In genomic region chr18:13425357-13426095, GRCh38 we compare ENCODE assay signal across 15 cellular contexts.
DNase-seq lines count a peak whose midpoint lies in the region; ATAC-seq and TF ChIP-seq lines count a peak whose summit lies in the region.
"Had no signal": no experiment of that assay in that cellular context is flagged by ENCODE, and none has a peak within 500 bp of the region (broad histone marks: within the 10 kb centered on the region; RNA-seq: fewer than 3 reads in every experiment).

No MANE protein-coding gene starts in this region.

- no peaks in the 10 kb centered on the region for H3K27me3 ChIP-seq in CD8-positive, alpha-beta T cell (ENCODE audit: insufficient read depth, low read length)

- POLR2A ChIA-PET in CD8-positive, alpha-beta T cell (lab: Charles Lee), result no interaction called here

- H3K4me1 Mint-ChIP-seq in activated T-helper 2 cell treated with anti-CD3 and anti-CD28 coated beads, Interferon-gamma antibody, Interleukin-2, Interleukin-4, amounts not matched to agents 10 μg/mL and 5 μg/mL and 100 μg/mL, durations not matched to agents 14 hours and 24 hours and 36 hours (ENCODE audit: low read depth), result peaks cover 50% of the 10 kb centered on the region
- no peaks in the 10 kb centered on the region for H3K4me1 Mint-ChIP-seq in progenitor cell of endocrine pancreas (ENCODE audit: low read depth)
- H3K4me1 Mint-ChIP-seq in CD8-positive, alpha-beta T cell (ENCODE audit: low read depth), result peaks cover 32% of the 10 kb centered on the region
- H3K4me1 Mint-ChIP-seq: immature natural killer cell, mesothelial cell of epicardium had no signal

- no peaks in the 10 kb centered on the region for H3K9me3 ChIP-seq in CD8-positive, alpha-beta T cell (ENCODE audit: low read length)

- H3K4me3 Mint-ChIP-seq in activated T-helper 2 cell treated with anti-CD3 and anti-CD28 coated beads, Interferon-gamma antibody, Interleukin-2, Interleukin-4, amounts not matched to agents 10 μg/mL and 5 μg/mL and 100 μg/mL, durations not matched to agents 14 hours and 24 hours and 36 hours (ENCODE audit: low read depth), result no peak overlapping the region
- no peak overlapping the region for H3K4me3 Mint-ChIP-seq in progenitor cell of endocrine pancreas (ENCODE audit: low read depth)
- no peak overlapping the region for H3K4me3 Mint-ChIP-seq in CD8-positive, alpha-beta T cell
- H3K4me3 Mint-ChIP-seq: activated T-helper 1 cell treated with anti-CD3 and anti-CD28 coated beads, Interleukin-12 subunit alpha, Interleukin-12 subunit beta, Interleukin-2, Interleukin-4 antibody, amounts not matched to agents 30 ng/mL and 10 ng/mL and 1 ng/mL, durations not matched to agents 14 hours and 24 hours and 36 hours; endodermal cell; immature natural killer cell; mesothelial cell of epicardium had no signal

- peak overlapping the region; percentile 13 for H3K27ac Mint-ChIP-seq in activated T-helper 2 cell treated with anti-CD3 and anti-CD28 coated beads, Interferon-gamma antibody, Interleukin-2, Interleukin-4, amounts not matched to agents 10 μg/mL and 5 μg/mL and 100 μg/mL, durations not matched to agents 14 hours and 24 hours and 36 hours
- peak overlapping the region; percentile 69 for H3K27ac Mint-ChIP-seq in progenitor cell of endocrine pancreas
- no peak overlapping the region for H3K27ac Mint-ChIP-seq in CD8-positive, alpha-beta T cell
- H3K27ac Mint-ChIP-seq: activated T-helper 1 cell treated with anti-CD3 and anti-CD28 coated beads, Interleukin-12 subunit alpha, Interleukin-12 subunit beta, Interleukin-2, Interleukin-4 antibody, amounts not matched to agents 30 ng/mL and 10 ng/mL and 1 ng/mL, durations not matched to agents 14 hours and 24 hours and 36 hours; endodermal cell; immature natural killer cell; mesothelial cell of epicardium had no signal

- peaks cover 2% of the 10 kb centered on the region for H3K36me3 Mint-ChIP-seq in activated T-helper 2 cell treated with anti-CD3 and anti-CD28 coated beads, Interferon-gamma antibody, Interleukin-2, Interleukin-4, amounts not matched to agents 10 μg/mL and 5 μg/mL and 100 μg/mL, durations not matched to agents 14 hours and 24 hours and 36 hours (ENCODE audit: low read depth)
- H3K36me3 Mint-ChIP-seq in progenitor cell of endocrine pancreas (ENCODE audit: insufficient read depth), result no peaks in the 10 kb centered on the region
- H3K36me3 Mint-ChIP-seq in CD8-positive, alpha-beta T cell, result no peaks in the 10 kb centered on the region
- H3K36me3 Mint-ChIP-seq: mesothelial cell of epicardium had no signal

- peak; percentile 25 for DNase-seq in NCI-H510A treated with DMSO at 0.1 percent for 48 hours (lab: John Stamatoyannopoulos, UW)
- DNase-seq in NCI-H510A (lab: John Stamatoyannopoulos, UW), result no peak
- DNase-seq in NCI-H748 (lab: John Stamatoyannopoulos, UW; ENCODE audit: unreplicated experiment), result peak; percentile 63
- DNase-seq in activated T-helper 2 cell treated with anti-CD3 and anti-CD28 coated beads, Interferon-gamma antibody, Interleukin-2, Interleukin-4, amounts not matched to agents 10 μg/mL and 5 μg/mL and 100 μg/mL, durations not matched to agents 14 hours and 24 hours and 36 hours (ENCODE audit: low spot score), result no peak
- DNase-seq in progenitor cell of endocrine pancreas (ENCODE audit: low spot score, unreplicated experiment), result no peak
- DNase-seq in CD8-positive, alpha-beta T cell, result no peak
- DNase-seq in amygdala (lab: John Stamatoyannopoulos, UW), result no peak
- DNase-seq: endodermal cell, immature natural killer cell, IMR-90, NCI-H526 treated with DMSO at 0.1 percent for 48 hours had no signal

- no peaks in the 10 kb centered on the region for H3K27me3 Mint-ChIP-seq in activated T-helper 2 cell treated with anti-CD3 and anti-CD28 coated beads, Interferon-gamma antibody, Interleukin-2, Interleukin-4, amounts not matched to agents 10 μg/mL and 5 μg/mL and 100 μg/mL, durations not matched to agents 14 hours and 24 hours and 36 hours (ENCODE audit: low read depth)
- H3K27me3 Mint-ChIP-seq in progenitor cell of endocrine pancreas, result peaks cover 19% of the 10 kb centered on the region
- no peaks in the 10 kb centered on the region for H3K27me3 Mint-ChIP-seq in CD8-positive, alpha-beta T cell (ENCODE audit: low read depth)

- no peak for TF ChIP-seq CTCF in progenitor cell of endocrine pancreas (IDR thresholded peaks at IDR 0.05; ENCODE audit: unreplicated experiment)
- no peak for TF ChIP-seq CTCF in CD8-positive, alpha-beta T cell (IDR thresholded peaks at IDR 0.05)

- CTCF ChIA-PET in CD8-positive, alpha-beta T cell (lab: Charles Lee), result no interaction called here

- H3K36me3 ChIP-seq in CD8-positive, alpha-beta T cell (ENCODE audit: insufficient read depth, low read length), result no peaks in the 10 kb centered on the region

- intact Hi-C loops in activated T-helper 2 cell treated with anti-CD3 and anti-CD28 coated beads, Interferon-gamma antibody, Interleukin-2, Interleukin-4, amounts not matched to agents 10 μg/mL and 5 μg/mL and 100 μg/mL, durations not matched to agents 14 hours and 24 hours and 36 hours (cut with micrococcal nuclease), result no loop called here
- intact Hi-C loops in CD8-positive, alpha-beta T cell (cut with DNase I, micrococcal nuclease), result no loop called here

- H3K4me1 ChIP-seq in CD8-positive, alpha-beta T cell (ENCODE audit: insufficient read depth, low read length), result peaks cover 13% of the 10 kb centered on the region

- no peak for ATAC-seq in CD8-positive, alpha-beta T cell
- no peak for ATAC-seq in GM18520 (IDR thresholded peaks at IDR 0.05; ENCODE audit: unreplicated experiment)

- no peak overlapping the region for H3K27ac ChIP-seq in CD8-positive, alpha-beta T cell (ENCODE audit: low read depth, low read length)

- no peak overlapping the region for H3K4me3 ChIP-seq in CD8-positive, alpha-beta T cell (ENCODE audit: low read depth, low read length)
- H3K4me3 ChIP-seq: smooth muscle cell had no signal

- H3K9me3 Mint-ChIP-seq in activated T-helper 2 cell treated with anti-CD3 and anti-CD28 coated beads, Interferon-gamma antibody, Interleukin-2, Interleukin-4, amounts not matched to agents 10 μg/mL and 5 μg/mL and 100 μg/mL, durations not matched to agents 14 hours and 24 hours and 36 hours, result no peaks in the 10 kb centered on the region
- no peaks in the 10 kb centered on the region for H3K9me3 Mint-ChIP-seq in progenitor cell of endocrine pancreas (ENCODE audit: low read depth)
- no peaks in the 10 kb centered on the region for H3K9me3 Mint-ChIP-seq in CD8-positive, alpha-beta T cell
- H3K9me3 Mint-ChIP-seq: activated T-helper 1 cell treated with anti-CD3 and anti-CD28 coated beads, Interleukin-12 subunit alpha, Interleukin-12 subunit beta, Interleukin-2, Interleukin-4 antibody, amounts not matched to agents 30 ng/mL and 10 ng/mL and 1 ng/mL, durations not matched to agents 14 hours and 24 hours and 36 hours; endodermal cell; immature natural killer cell; mesothelial cell of epicardium had no signal

Comparison
In these comparisons a context has a peak if more than half of its experiments do, and no peak if none do; other contexts are left out.
1. DNase-seq: peak in NCI-H510A treated with DMSO at 0.1 percent for 48 hours (single experiment) and NCI-H748 (single experiment); none in NCI-H510A (single experiment), activated T-helper 2 cell treated with anti-CD3 and anti-CD28 coated beads, Interferon-gamma antibody, Interleukin-2, Interleukin-4, amounts not matched to agents 10 μg/mL and 5 μg/mL and 100 μg/mL, durations not matched to agents 14 hours and 24 hours and 36 hours (single experiment), progenitor cell of endocrine pancreas (single experiment), CD8-positive, alpha-beta T cell (0 of 7) and amygdala (0 of 56).